3 cellular contexts compared by ENCODE assay signal in the genomic region with DNA sequence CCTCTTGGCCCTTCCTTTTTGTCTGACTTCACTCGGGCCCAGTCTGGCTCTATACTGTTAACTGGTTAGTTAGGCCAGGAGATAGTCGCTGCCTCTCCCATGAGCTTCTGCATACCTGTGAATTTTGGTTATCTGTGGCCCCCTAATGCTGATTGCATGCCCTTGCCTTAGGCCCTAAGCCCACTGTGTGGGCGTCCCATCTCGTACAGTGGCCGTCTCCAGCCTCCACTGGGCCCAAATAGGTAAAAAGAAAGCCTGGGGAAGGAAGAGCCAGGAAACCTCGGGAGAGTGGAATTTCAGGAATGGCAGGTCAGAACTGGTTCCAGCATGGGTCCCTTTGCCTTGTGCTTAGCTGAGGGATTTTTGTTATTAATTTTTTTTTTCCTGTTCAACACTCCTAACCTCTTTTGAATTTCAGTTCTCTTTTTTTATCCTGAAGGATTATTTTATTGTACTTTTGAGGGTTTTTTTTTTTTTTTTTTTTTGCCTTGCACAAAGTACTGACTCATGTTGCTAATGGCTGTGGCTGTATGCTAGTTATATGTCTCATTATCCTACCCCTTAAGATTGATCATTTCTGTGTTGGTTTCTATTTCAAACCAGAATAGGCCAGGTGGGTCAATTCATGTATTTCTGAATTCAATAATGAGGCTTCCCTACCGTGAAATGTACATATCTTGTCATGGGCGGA.
TF ChIP-seq lines count a peak whose summit lies in the region.

No MANE protein-coding gene starts in this region.

TF ChIP-seq in IMR-90, 13 proteins besides CTCF, POLR2A, EP300 and RAD21:
- TF ChIP-seq CHD1 (IDR thresholded peaks at IDR 0.05; ENCODE audit: low read depth, low read length) (no peak), FOS (IDR thresholded peaks at IDR 0.05; ENCODE audit: low read depth, low read length) (peak; percentile 33; the same call in 1 of the 2 replicates)

TF ChIP-seq in K562, 482 proteins besides CTCF, POLR2A, EP300 and RAD21:
- no peak for TF ChIP-seq ARID1B (IDR thresholded peaks at IDR 0.05)
- TF ChIP-seq, protein P1, sequence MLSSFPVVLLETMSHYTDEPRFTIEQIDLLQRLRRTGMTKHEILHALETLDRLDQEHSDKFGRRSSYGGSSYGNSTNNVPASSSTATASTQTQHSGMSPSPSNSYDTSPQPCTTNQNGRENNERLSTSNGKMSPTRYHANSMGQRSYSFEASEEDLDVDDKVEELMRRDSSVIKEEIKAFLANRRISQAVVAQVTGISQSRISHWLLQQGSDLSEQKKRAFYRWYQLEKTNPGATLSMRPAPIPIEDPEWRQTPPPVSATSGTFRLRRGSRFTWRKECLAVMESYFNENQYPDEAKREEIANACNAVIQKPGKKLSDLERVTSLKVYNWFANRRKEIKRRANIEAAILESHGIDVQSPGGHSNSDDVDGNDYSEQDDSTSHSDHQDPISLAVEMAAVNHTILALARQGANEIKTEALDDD (IDR thresholded peaks at IDR 0.05): peak; percentile 90
- no peak for TF ChIP-seq PRMT5 (CRISPR knock-in tag; IDR thresholded peaks at IDR 0.05)
- TF ChIP-seq EGR1 (conservative IDR thresholded peaks at IDR 0.05): peak; percentile 59

TF ChIP-seq in HEK293T, 16 proteins besides CTCF, POLR2A, EP300 and RAD21:
- TF ChIP-seq BHLHE40 (IDR thresholded peaks at IDR 0.05; ENCODE audit: borderline replicate concordance) (no peak), CTBP1 (IDR thresholded peaks at IDR 0.05; ENCODE audit: borderline replicate concordance) (no peak), SP1 (IDR thresholded peaks at IDR 0.05) (no peak), FOXK2 (IDR thresholded peaks at IDR 0.05) (no peak), FOXA1 (IDR thresholded peaks at IDR 0.05) (no peak), L3MBTL2 (conservative IDR thresholded peaks at IDR 0.05) (no peak), FOXM1 (IDR thresholded peaks at IDR 0.05; ENCODE audit: borderline replicate concordance) (no peak), ZNF384 (IDR thresholded peaks at IDR 0.05) (no peak)
